In the genomic region with DNA sequence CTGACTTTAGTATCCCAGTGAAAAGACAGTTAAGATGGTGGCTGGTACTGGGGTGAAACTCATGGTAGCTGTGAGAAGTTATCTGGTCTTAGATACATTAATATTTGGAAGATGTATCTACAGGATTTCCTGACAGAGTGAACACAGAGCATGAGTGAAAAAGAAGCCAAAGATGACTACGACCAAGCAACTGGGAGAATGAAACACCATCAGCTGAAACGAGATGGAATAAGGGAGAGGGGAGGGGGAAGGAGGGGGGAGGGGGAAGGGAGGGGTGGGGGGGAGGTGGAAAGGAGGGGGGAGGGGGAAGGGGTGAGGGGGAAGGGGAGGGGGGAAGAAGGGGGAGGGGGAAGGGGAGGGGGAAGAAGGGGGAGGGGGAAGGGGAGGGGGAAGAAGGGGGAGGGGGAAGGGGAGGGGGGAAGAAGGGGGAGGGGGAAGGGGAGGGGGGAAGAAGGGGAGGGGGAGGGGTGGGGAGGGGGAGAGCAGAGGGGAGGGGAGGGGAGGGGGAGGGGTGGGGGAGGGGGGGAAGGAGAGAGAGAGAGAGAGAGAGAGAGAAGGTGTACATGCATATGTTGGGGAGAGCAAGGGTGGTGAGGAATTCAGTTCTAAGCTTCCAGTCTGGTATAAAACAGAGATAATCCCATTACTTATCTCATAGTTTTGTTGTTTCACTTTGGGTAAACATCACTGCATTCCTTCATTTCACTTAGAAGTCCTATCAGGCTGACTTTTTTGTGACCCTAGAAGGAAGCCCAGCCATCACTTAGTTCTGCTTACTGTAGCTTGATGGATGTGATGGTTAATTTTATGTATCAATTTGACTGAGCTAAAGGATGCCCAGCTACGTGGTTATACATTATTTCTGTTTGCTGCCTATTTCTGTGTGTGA, we compare ENCODE assay signal across 14 cellular contexts.
DNase-seq lines count a peak whose midpoint lies in the region; ATAC-seq, FAIRE-seq and TF ChIP-seq lines count a peak whose summit lies in the region.
"Had no signal": no experiment of that assay in that cellular context is flagged by ENCODE, and none has a peak within 500 bp of the region (broad histone marks: within the 10 kb centered on the region; RNA-seq: fewer than 3 reads in every experiment).

No MANE protein-coding gene starts in this region.

- H4K5ac ChIP-seq in mesendoderm (ENCODE audit: low read length), result no peak overlapping the region

- no peak overlapping the region for H2BK15ac ChIP-seq in mesendoderm (replicated peaks; ENCODE audit: low read depth)

- H2AK5ac ChIP-seq in mesendoderm (ENCODE audit: low read length), result no peak overlapping the region

- H3K27ac ChIP-seq in mesendoderm (ENCODE audit: low read depth, low read length) (no peak overlapping the region), kidney (ENCODE audit: low read depth in 2 of 2, low read length in 2 of 2) (no peak overlapping the region)
- H3K27ac ChIP-seq: SJSA1, tibial nerve had no signal

- peaks cover 11% of the 10 kb centered on the region for H3K79me1 ChIP-seq in mesendoderm (ENCODE audit: low read length)

- WGBS in mesendoderm (ENCODE audit: extremely low coverage, insufficient coverage, low lambda C conversion rate), result no CpG with 5 or more reads among the region's 3 CpGs

- POLR2A ChIA-PET in Caco-2 (lab: Charles Lee), result no interaction called here
- POLR2A ChIA-PET in activated B cell treated with CpG ODN at 0.5 μM for 24 hours (lab: Charles Lee), result interaction anchor here (0.6 to 0.7 kb wide), 2 partner anchors 108 to 1437 kb away, joined by 4 to 5 read pairs; no protein-coding TSS in a partner anchor

- H3K23ac ChIP-seq in mesendoderm (ENCODE audit: low read length), result no peak overlapping the region

- H3K36me3 ChIP-seq in Caco-2 (ENCODE audit: control insufficient read depth, insufficient read depth, low read length), result no peaks in the 10 kb centered on the region
- H3K36me3 ChIP-seq in mesendoderm (ENCODE audit: control insufficient read depth, insufficient read depth, low read length), result no peaks in the 10 kb centered on the region
- H3K36me3 ChIP-seq in kidney (ENCODE audit: control insufficient read depth in 1 of 2, insufficient read depth in 2 of 2, low read length in 2 of 2), result no peaks in the 10 kb centered on the region
- H3K36me3 ChIP-seq: SJSA1, tibial nerve had no signal

- H3K4me3 ChIP-seq in Caco-2 (ENCODE audit: low read depth, low read length) (no peak overlapping the region), mesendoderm (ENCODE audit: low read length) (no peak overlapping the region), kidney (ENCODE audit: low read length in 2 of 2) (no peak overlapping the region)
- H3K4me3 ChIP-seq: SJSA1, tibial nerve had no signal

- no peak overlapping the region for H3K27ac Mint-ChIP-seq in Caco-2 (ENCODE audit: unreplicated experiment)
- H3K27ac Mint-ChIP-seq in activated B cell treated with CpG ODN at 0.5 μM for 24 hours, result peak overlapping the region; percentile 51

- H3K27me3 ChIP-seq in Caco-2 (replicated peaks; ENCODE audit: control insufficient read depth, insufficient read depth, low read length) (no peaks in the 10 kb centered on the region), mesendoderm (ENCODE audit: insufficient read depth, low read length, poor library complexity) (no peaks in the 10 kb centered on the region)
- H3K27me3 ChIP-seq: SJSA1, tibial nerve had no signal

- BruUV-seq in Caco-2 (replicated peaks; lab: Mats Ljungman, UMichigan), result no TSS peak

- FAIRE-seq in HTR-8/SVneo (lab: Jason Lieb, UNC) (peak; percentile 75), kidney (lab: Jason Lieb, UNC) (no peak)
- FAIRE-seq: colon, G401.6 had no signal

- H3K9ac ChIP-seq in mesendoderm (ENCODE audit: low read length) (no peak overlapping the region), kidney (ENCODE audit: low read length in 2 of 2) (no peak overlapping the region)

- no peak for ATAC-seq in activated B cell treated with CpG ODN at 0.5 μM for 24 hours (ENCODE audit: low read depth)

- H3K4me2 ChIP-seq in mesendoderm (ENCODE audit: low read length), result no peak overlapping the region

- H2BK120ac ChIP-seq in mesendoderm (ENCODE audit: low read depth, low read length), result no peak overlapping the region

- CTCF ChIA-PET in Caco-2 (lab: Charles Lee), result no interaction called here
- CTCF ChIA-PET in activated B cell treated with CpG ODN at 0.5 μM for 24 hours (lab: Charles Lee), result no interaction called here

- no peak overlapping the region for H2BK5ac ChIP-seq in mesendoderm (ENCODE audit: low read length)

- H3K18ac ChIP-seq in mesendoderm (ENCODE audit: low read length), result no peak overlapping the region

- H3K36me3 Mint-ChIP-seq in Caco-2 (ENCODE audit: insufficient read depth, unreplicated experiment) (peaks cover 10% of the 10 kb centered on the region), activated B cell treated with CpG ODN at 0.5 μM for 24 hours (ENCODE audit: low read depth) (no peaks in the 10 kb centered on the region)

- DNase-seq in Caco-2, result peak in 1 of 2 experiments; percentile 30
- no peak for DNase-seq in HTR-8/SVneo (ENCODE audit: insufficient read length, low spot score)
- no peak for DNase-seq in activated B cell treated with CpG ODN at 0.5 μM for 24 hours
- DNase-seq in mesendoderm, result peak; percentile 43
- DNase-seq in medulla oblongata (ENCODE audit: extremely low spot score), result no peak
- DNase-seq in kidney, result no peak
- no peak for DNase-seq in NOMO-1 treated with DMSO at 0.1 percent for 48 hours (lab: John Stamatoyannopoulos, UW; ENCODE audit: unreplicated experiment)
- DNase-seq: C1 segment of cervical spinal cord, head of caudate nucleus, kidney glomerular epithelial cell had no signal

- H3K27me3 Mint-ChIP-seq in Caco-2 (ENCODE audit: insufficient read depth, unreplicated experiment), result no peaks in the 10 kb centered on the region
- no peaks in the 10 kb centered on the region for H3K27me3 Mint-ChIP-seq in activated B cell treated with CpG ODN at 0.5 μM for 24 hours

- H3K4ac ChIP-seq in mesendoderm (ENCODE audit: low read depth, low read length), result no peak overlapping the region

- H3K4me1 ChIP-seq in Caco-2, result peaks cover 26% of the 10 kb centered on the region
- H3K4me1 ChIP-seq in mesendoderm (ENCODE audit: control insufficient read depth, low read depth, low read length), result peaks cover 3% of the 10 kb centered on the region
- H3K4me1 ChIP-seq in kidney (ENCODE audit: control insufficient read depth in 1 of 2, insufficient read depth in 1 of 2, low read depth in 1 of 2, low read length in 2 of 2), result peaks cover 8 to 13% of the 10 kb centered on the region in 2 donors
- H3K4me1 ChIP-seq: SJSA1 had no signal

- peaks cover 19% of the 10 kb centered on the region for H3K4me1 Mint-ChIP-seq in Caco-2 (ENCODE audit: low read depth, unreplicated experiment)
- H3K4me1 Mint-ChIP-seq in activated B cell treated with CpG ODN at 0.5 μM for 24 hours, result peaks cover 71% of the 10 kb centered on the region

- H3K4me3 Mint-ChIP-seq in Caco-2 (ENCODE audit: unreplicated experiment) (peak overlapping the region; percentile 8), activated B cell treated with CpG ODN at 0.5 μM for 24 hours (no peak overlapping the region)

- H3K9me3 Mint-ChIP-seq in Caco-2 (ENCODE audit: unreplicated experiment) (peaks cover 9% of the 10 kb centered on the region), activated B cell treated with CpG ODN at 0.5 μM for 24 hours (no peaks in the 10 kb centered on the region)

- H3K56ac ChIP-seq in mesendoderm (ENCODE audit: low read length), result no peak overlapping the region

- H3K79me2 ChIP-seq in mesendoderm (ENCODE audit: control insufficient read depth, insufficient read depth, low read length), result peaks cover 5% of the 10 kb centered on the region

- no peaks in the 10 kb centered on the region for H3K9me3 ChIP-seq in Caco-2
- no peaks in the 10 kb centered on the region for H3K9me3 ChIP-seq in kidney (ENCODE audit: control insufficient read depth in 1 of 2, low read length in 2 of 2)
- H3K9me3 ChIP-seq: SJSA1, tibial nerve had no signal

- no peak overlapping the region for H4K8ac ChIP-seq in mesendoderm (ENCODE audit: low read depth, low read length)

- no peak for TF ChIP-seq CTCF in Caco-2 (IDR thresholded peaks at IDR 0.05; ENCODE audit: insufficient read depth in 1 of 2, low read depth in 1 of 2, low read length in 1 of 2, severe bottlenecking in 1 of 2, unreplicated experiment in 1 of 2)
- no peak for TF ChIP-seq CTCF in activated B cell treated with CpG ODN at 0.5 μM for 24 hours (IDR thresholded peaks at IDR 0.05)
- TF ChIP-seq CTCF in kidney (IDR thresholded peaks at IDR 0.05; ENCODE audit: borderline replicate concordance, extremely low read depth, insufficient read depth), result no peak

- intact Hi-C loops in Caco-2 (cut with micrococcal nuclease; ENCODE audit: unreplicated experiment), result no loop called here
- intact Hi-C loops in activated B cell treated with CpG ODN at 0.5 μM for 24 hours (cut with micrococcal nuclease), result loop anchor here (5.0 kb wide), 1 partner anchor 33 kb away; no protein-coding TSS in a partner anchor
- intact Hi-C loops in kidney (cut with DNase I), result no loop called here
